In genomic region chr1:101026394-101026788, GRCh38 we compare ENCODE assay signal across 8 cellular contexts. TPM values are rescaled to one million over a fixed set of nuclear protein-coding genes. Genes with fewer than 3 reads are reported as not detected.
DNase-seq lines count a peak whose midpoint lies in the region; ATAC-seq and TF ChIP-seq lines count a peak whose summit lies in the region.

No MANE protein-coding gene starts in this region.

- peak overlapping the region; percentile 66 to 95 (median 90); a peak in 21 of 22 replicates for H3K27ac ChIP-seq in BLaER1 treated with 17β-estradiol and CSF1 and Interleukin-3, amounts not matched to agents 10 nM and 100 nM
- peak overlapping the region; percentile 95 for H3K27ac ChIP-seq in KOPT-K1 (ENCODE audit: low read depth, low read length, poor library complexity, severe bottlenecking)
- peak overlapping the region; percentile 82 for H3K27ac ChIP-seq in colonic mucosa

- H3K4me3 Mint-ChIP-seq in naive thymus-derived CD8-positive, alpha-beta T cell = peak overlapping the region; percentile 87 to 99 (median 92)

- peak overlapping the region; percentile 83 to 95 (median 88) for H3K9ac ChIP-seq in BLaER1 treated with 17β-estradiol and CSF1 and Interleukin-3, amounts not matched to agents 10 nM and 100 nM
- peak overlapping the region; percentile 52 to 76 for H3K9ac ChIP-seq in colonic mucosa (ENCODE audit: low read depth in 2 of 2, low read length in 2 of 2)

- H3K36me3 Mint-ChIP-seq in naive thymus-derived CD8-positive, alpha-beta T cell = peaks cover 9 to 25% (median 18%) of the 10 kb centered on the region in 3 donors

- no peak for ATAC-seq in naive thymus-derived CD8-positive, alpha-beta T cell
- no peak for ATAC-seq in GM21576 (IDR thresholded peaks at IDR 0.05; ENCODE audit: unreplicated experiment)
- no peak for ATAC-seq in HG02973 (IDR thresholded peaks at IDR 0.05; ENCODE audit: unreplicated experiment)

- no peak for DNase-seq in colonic mucosa
- DNase-seq in naive thymus-derived CD8-positive, alpha-beta T cell = no peak
- no peak for DNase-seq in activated gamma-delta T cell (lab: John Stamatoyannopoulos, UW)
- no peak for DNase-seq in stimulated activated naive CD4-positive, alpha-beta T cell treated with Interleukin-2 at 50 U/mL for 16 hours (lab: John Stamatoyannopoulos, UW)

- peaks cover 27 to 44% (median 41%) of the 10 kb centered on the region in 10 experiments for H3K4me1 ChIP-seq in BLaER1 treated with 17β-estradiol and CSF1 and Interleukin-3, amounts not matched to agents 10 nM and 100 nM
- no peaks in the 10 kb centered on the region for H3K4me1 ChIP-seq in colonic mucosa

- H3K4me3 ChIP-seq in BLaER1 treated with 17β-estradiol and CSF1 and Interleukin-3, amounts not matched to agents 10 nM and 100 nM = peak overlapping the region; percentile 66 to 88 (median 72)
- H3K4me3 ChIP-seq in colonic mucosa = peak overlapping the region; percentile 63

- peaks cover 0 to 8% (median 0%) of the 10 kb centered on the region in 11 experiments; a peak in 7 of 22 replicates for H3K9me3 ChIP-seq in BLaER1 treated with 17β-estradiol and CSF1 and Interleukin-3, amounts not matched to agents 10 nM and 100 nM (replicated peaks in 1 of 11)
- peaks cover 5% of the 10 kb centered on the region for H3K9me3 ChIP-seq in KOPT-K1 (ENCODE audit: insufficient read depth, low read length, poor library complexity, severe bottlenecking)
- no peaks in the 10 kb centered on the region for H3K9me3 ChIP-seq in colonic mucosa

- H3K27me3 Mint-ChIP-seq in naive thymus-derived CD8-positive, alpha-beta T cell = no peaks in the 10 kb centered on the region

- no peaks in the 10 kb centered on the region for H4K20me1 ChIP-seq in BLaER1 treated with 17β-estradiol and CSF1 and Interleukin-3, amounts not matched to agents 10 nM and 100 nM

- no peaks in the 10 kb centered on the region for H3K27me3 ChIP-seq in BLaER1 treated with 17β-estradiol and CSF1 and Interleukin-3, amounts not matched to agents 10 nM and 100 nM
- no peaks in the 10 kb centered on the region for H3K27me3 ChIP-seq in colonic mucosa

- peak overlapping the region; percentile 82 to 94 (median 88) for H3K4me2 ChIP-seq in BLaER1 treated with 17β-estradiol and CSF1 and Interleukin-3, amounts not matched to agents 10 nM and 100 nM

- intact Hi-C loops in colonic mucosa (cut with DNase I) = no loop called here

- H3K4me1 Mint-ChIP-seq in naive thymus-derived CD8-positive, alpha-beta T cell = peaks cover 28 to 87% (median 73%) of the 10 kb centered on the region in 4 donors

- no peaks in the 10 kb centered on the region for H3K9me3 Mint-ChIP-seq in naive thymus-derived CD8-positive, alpha-beta T cell

- peak overlapping the region; percentile 93 to 100 (median 98) for H3K27ac Mint-ChIP-seq in naive thymus-derived CD8-positive, alpha-beta T cell

- POLR2A ChIA-PET in naive thymus-derived CD8-positive, alpha-beta T cell (lab: Charles Lee) = interaction anchor here (0.6 to 3.2 kb wide), 6 partner anchors 23 to 209 kb away, joined by 3 to 15 read pairs (median 4); partner anchors contain the start of gene S1PR1

- no peak for TF ChIP-seq CTCF in colonic mucosa (IDR thresholded peaks at IDR 0.05)

- H3K36me3 ChIP-seq in BLaER1 treated with 17β-estradiol and CSF1 and Interleukin-3, amounts not matched to agents 10 nM and 100 nM = peaks cover 2 to 55% (median 27%) of the 10 kb centered on the region in 11 experiments; a peak in 20 of 22 replicates
- H3K36me3 ChIP-seq in KOPT-K1 (ENCODE audit: insufficient read depth, low read length) (peaks cover 44% of the 10 kb centered on the region), colonic mucosa (no peaks in the 10 kb centered on the region)

RNA-seq across cellular contexts. Expression of gene DPH5, which starts 0.8 kb away (rescaled TPM):
- 10 to 100 TPM; 20.1 to 32.4 TPM for total RNA-seq in colonic mucosa
- total RNA-seq in naive thymus-derived CD8-positive, alpha-beta T cell = 10 to 100 TPM; 60.5 to 64.7 TPM
- 10 to 100 TPM; 41.8 to 62.4 (median 59.9) TPM for polyA plus RNA-seq in naive thymus-derived CD8-positive, alpha-beta T cell
